1 cellular context compared by ENCODE assay signal in genomic region chr16:84111949-84112348, GRCh38.
TF ChIP-seq lines count a peak whose summit lies in the region.

No MANE protein-coding gene starts in this region.

TF ChIP-seq in HCT116, 20 proteins besides CTCF, POLR2A, EP300 and RAD21:
- TF ChIP-seq FOSL1 (IDR thresholded peaks at IDR 0.05; ENCODE audit: low read depth): peak; percentile 35; the same call in 1 of the 2 replicates
